Comparison of ENCODE assay signal across 16 cellular contexts in the genomic region with DNA sequence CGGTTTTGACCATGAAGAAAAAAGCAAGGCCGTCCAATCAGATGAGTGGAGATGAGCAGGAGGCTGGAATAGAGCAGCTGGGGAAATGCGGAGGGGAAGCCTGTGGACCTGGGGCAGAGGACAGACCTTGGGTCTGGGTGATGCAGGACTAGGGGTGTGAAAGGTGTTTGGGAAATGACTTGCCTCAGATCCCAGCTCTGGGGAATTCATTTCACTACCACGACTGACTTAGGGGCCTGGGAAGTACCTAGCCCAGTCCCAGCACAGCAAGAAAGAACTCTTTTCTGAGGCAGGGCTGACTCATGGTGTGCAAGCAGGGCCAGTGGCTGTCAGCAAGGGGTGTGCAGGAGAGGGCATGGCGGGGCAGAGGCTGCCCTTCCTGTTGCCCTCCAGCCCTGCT. TPM values are rescaled to one million over a fixed set of nuclear protein-coding genes. Genes with fewer than 3 reads are reported as not detected.
DNase-seq lines count a peak whose midpoint lies in the region; ATAC-seq and TF ChIP-seq lines count a peak whose summit lies in the region.
"Had no signal": no experiment of that assay in that cellular context is flagged by ENCODE, and none has a peak within 500 bp of the region (broad histone marks: within the 10 kb centered on the region; RNA-seq: fewer than 3 reads in every experiment).

No MANE protein-coding gene starts in this region.

- TF ChIP-seq POLR2A in transverse colon (IDR thresholded peaks at IDR 0.05), result no peak

- TF ChIP-seq EP300 in transverse colon (IDR thresholded peaks at IDR 0.05; ENCODE audit: low read depth), result no peak

- H3K36me3 Mint-ChIP-seq in T-helper 2 cell treated with Interferon-gamma antibody and Interleukin-4, amounts not matched to agents 5 μg/mL and 100 μg/mL, for 36 hours (ENCODE audit: low read depth), result no peaks in the 10 kb centered on the region
- no peaks in the 10 kb centered on the region for H3K36me3 Mint-ChIP-seq in effector memory CD8-positive, alpha-beta T cell (ENCODE audit: insufficient read depth)
- H3K36me3 Mint-ChIP-seq: activated naive CD8-positive, alpha-beta T cell treated with anti-CD3 and anti-CD28 coated beads, Interleukin-2, amount 10 ng/mL, durations not matched to agents 7 days and 5 days had no signal

- no peak for TF ChIP-seq CTCF in transverse colon (IDR thresholded peaks at IDR 0.05)

- in situ Hi-C loops in transverse colon (cut with MboI; ENCODE audit: low pct_ligation_motif_present in 1 of 4, low pct_unique_long_range_greater_than_20kb in 1 of 4, low sequenced_read_pairs in 3 of 4), result no loop called here

- no peak overlapping the region for H3K27ac ChIP-seq in transverse colon
- H3K27ac ChIP-seq: 22Rv1, spleen had no signal

- 57 to 67% methylated on average over 3 to 5 of the region's 5 CpGs for WGBS in transverse colon (ENCODE audit: low coverage in 1 of 2), 2 donors

- intact Hi-C loops in transverse colon (cut with DNase I; ENCODE audit: low total_unique reads), result no loop called here

- no peaks in the 10 kb centered on the region for H3K27me3 Mint-ChIP-seq in T-helper 2 cell treated with Interferon-gamma antibody and Interleukin-4, amounts not matched to agents 5 μg/mL and 100 μg/mL, for 36 hours (ENCODE audit: low read depth)
- H3K27me3 Mint-ChIP-seq in effector memory CD8-positive, alpha-beta T cell, result no peaks in the 10 kb centered on the region
- H3K27me3 Mint-ChIP-seq: activated naive CD8-positive, alpha-beta T cell treated with anti-CD3 and anti-CD28 coated beads, Interleukin-2, amount 10 ng/mL, durations not matched to agents 7 days and 5 days had no signal

- H3K27me3 ChIP-seq in MG63 (peaks cover 2% of the 10 kb centered on the region; the same call in 1 of the 2 replicates), transverse colon (peaks cover 2% of the 10 kb centered on the region)

- no peaks in the 10 kb centered on the region for H3K36me3 ChIP-seq in MG63
- H3K36me3 ChIP-seq in transverse colon, result no peaks in the 10 kb centered on the region
- H3K36me3 ChIP-seq: spleen had no signal

- H3K4me1 Mint-ChIP-seq in T-helper 2 cell treated with Interferon-gamma antibody and Interleukin-4, amounts not matched to agents 5 μg/mL and 100 μg/mL, for 36 hours (ENCODE audit: low read depth), result peaks cover 30% of the 10 kb centered on the region
- H3K4me1 Mint-ChIP-seq in effector memory CD8-positive, alpha-beta T cell (ENCODE audit: low read depth in 2 of 2), result peaks cover 23 to 29% of the 10 kb centered on the region in 2 donors

- H3K4me1 ChIP-seq in transverse colon, result no peaks in the 10 kb centered on the region

- ATAC-seq in GM19025 (IDR thresholded peaks at IDR 0.05; ENCODE audit: low read depth, unreplicated experiment), result peak; percentile 74
- no peak for ATAC-seq in effector memory CD8-positive, alpha-beta T cell (replicated peaks)
- ATAC-seq in GM21723 (IDR thresholded peaks at IDR 0.05; ENCODE audit: unreplicated experiment), result no peak

- no peak overlapping the region for H3K4me3 ChIP-seq in MG63
- H3K4me3 ChIP-seq in transverse colon, result no peak overlapping the region
- H3K4me3 ChIP-seq: spleen had no signal

- no peak overlapping the region for H3K4me3 Mint-ChIP-seq in T-helper 2 cell treated with Interferon-gamma antibody and Interleukin-4, amounts not matched to agents 5 μg/mL and 100 μg/mL, for 36 hours
- H3K4me3 Mint-ChIP-seq in effector memory CD8-positive, alpha-beta T cell, result peak overlapping the region in 1 of 2 donors; percentile 53
- H3K4me3 Mint-ChIP-seq: activated naive CD8-positive, alpha-beta T cell treated with anti-CD3 and anti-CD28 coated beads, Interleukin-2, amount 10 ng/mL, durations not matched to agents 7 days and 5 days had no signal

- peak overlapping the region; percentile 73 for H3K27ac Mint-ChIP-seq in T-helper 2 cell treated with Interferon-gamma antibody and Interleukin-4, amounts not matched to agents 5 μg/mL and 100 μg/mL, for 36 hours
- H3K27ac Mint-ChIP-seq in effector memory CD8-positive, alpha-beta T cell, result peak overlapping the region; percentile 81 to 83

- no peaks in the 10 kb centered on the region for H3K9me3 Mint-ChIP-seq in T-helper 2 cell treated with Interferon-gamma antibody and Interleukin-4, amounts not matched to agents 5 μg/mL and 100 μg/mL, for 36 hours
- H3K9me3 Mint-ChIP-seq in effector memory CD8-positive, alpha-beta T cell, result no peaks in the 10 kb centered on the region
- H3K9me3 Mint-ChIP-seq: activated naive CD8-positive, alpha-beta T cell treated with anti-CD3 and anti-CD28 coated beads, Interleukin-2, amount 10 ng/mL, durations not matched to agents 7 days and 5 days had no signal

- DNase-seq in T-helper 2 cell treated with Interferon-gamma antibody and Interleukin-4, amounts not matched to agents 5 μg/mL and 100 μg/mL, for 36 hours (ENCODE audit: low spot score), result peak; percentile 49
- no peak for DNase-seq in T-helper 2 cell
- peak; percentile 26 for DNase-seq in MG63
- no peak for DNase-seq in effector memory CD8-positive, alpha-beta T cell
- no peak for DNase-seq in transverse colon
- DNase-seq in NCI-H1436 treated with DMSO at 0.1 percent for 48 hours (lab: John Stamatoyannopoulos, UW), result no peak
- DNase-seq: activated naive CD8-positive, alpha-beta T cell treated with anti-CD3 and anti-CD28 coated beads, Interleukin-2, amount 10 ng/mL, durations not matched to agents 7 days and 5 days; dermis blood vessel endothelial cell; spleen; stimulated activated naive CD4-positive, alpha-beta T cell treated with Interleukin-2 at 50 U/mL for 16 hours had no signal

- H3K9me3 ChIP-seq in MG63 (no peaks in the 10 kb centered on the region), transverse colon (no peaks in the 10 kb centered on the region)
- H3K9me3 ChIP-seq: spleen had no signal

RNA-seq across cellular contexts. Expression of a gene that starts 14.8 kb away (rescaled TPM):
- not detected in 2 replicates for total RNA-seq in MG63 (2014; rRNA removed; shearing (Covaris generic); ENCODE audit: low replicate concordance)
- not detected for total RNA-seq in transverse colon
- total RNA-seq: dermis blood vessel endothelial cell, glomerular endothelial cell, LHCN-M2, liver had no signal

RNA-seq across cellular contexts. Expression of a gene that starts 37.2 kb away (rescaled TPM):
- not detected in 2 replicates for total RNA-seq in MG63 (2014; rRNA removed; shearing (Covaris generic); ENCODE audit: low replicate concordance)
- total RNA-seq in transverse colon, result 1 to 10 TPM; 1.4 to 4.4 (median 1.8) TPM
- total RNA-seq: LHCN-M2 had no signal

Comparison
In these comparisons a context has a peak if more than half of its experiments do, and no peak if none do; other contexts are left out.
1. DNase-seq: peak in T-helper 2 cell treated with Interferon-gamma antibody and Interleukin-4, amounts not matched to agents 5 μg/mL and 100 μg/mL, for 36 hours (single experiment) and MG63 (single experiment); none in T-helper 2 cell (0 of 5), effector memory CD8-positive, alpha-beta T cell (0 of 3), transverse colon (single experiment) and NCI-H1436 treated with DMSO at 0.1 percent for 48 hours (single experiment).